In genomic region chr3:194633349-194634004, GRCh38 we compare ENCODE assay signal across 8 cellular contexts. TPM values are rescaled to one million over a fixed set of nuclear protein-coding genes. Genes with fewer than 3 reads are reported as not detected.
DNase-seq lines count a peak whose midpoint lies in the region; ATAC-seq and TF ChIP-seq lines count a peak whose summit lies in the region.

Gene TMEM44 (minus strand): TSS chr3:194633419. CDS start chr3:194633215, 204 bp downstream.

- DNase-seq in CD8-positive, alpha-beta T cell: peak; percentile 21 to 77 (median 63)
- DNase-seq in NCI-H82 (lab: John Stamatoyannopoulos, UW) (peak; percentile 91), endodermal cell (peak; percentile 93)
- peak; percentile 77 for DNase-seq in activated CD8-positive, alpha-beta T cell treated with anti-CD3 and anti-CD28 coated beads, Interleukin-2, amount 10 ng/mL, durations not matched to agents 7 days and 5 days
- DNase-seq in stimulated activated CD8-positive, alpha-beta memory T cell treated with anti-CD3 and anti-CD28 coated beads, Interleukin-4, amount 100 ng/mL, for 1 hour (ENCODE audit: low read depth in 2 of 2, low spot score in 1 of 2): peak; percentile 18 to 22

- peak within 1 kb of the TSS; percentile 52 for H3K27ac Mint-ChIP-seq in CD8-positive, alpha-beta T cell
- peak within 1 kb of the TSS; percentile 77 for H3K27ac Mint-ChIP-seq in activated CD8-positive, alpha-beta T cell treated with anti-CD3 and anti-CD28 coated beads, Interleukin-2, amount 10 ng/mL, durations not matched to agents 7 days and 5 days
- peak within 1 kb of the TSS; percentile 96 for H3K27ac Mint-ChIP-seq in endodermal cell

- peak within 1 kb of the TSS; percentile 90 for H3K4me3 Mint-ChIP-seq in CD8-positive, alpha-beta T cell
- peak within 1 kb of the TSS; percentile 83 for H3K4me3 Mint-ChIP-seq in activated CD8-positive, alpha-beta T cell treated with anti-CD3 and anti-CD28 coated beads, Interleukin-2, amount 10 ng/mL, durations not matched to agents 7 days and 5 days
- peak within 1 kb of the TSS; percentile 80 for H3K4me3 Mint-ChIP-seq in endodermal cell

- intact Hi-C loops in CD8-positive, alpha-beta T cell (cut with DNase I, micrococcal nuclease): loop anchor here in 1 of 2 experiments (1.0 to 2.0 kb wide), 2 partner anchors 39 to 147 kb away; partner anchors contain the start of genes ATP13A3 and LSG1

- POLR2A ChIA-PET in CD8-positive, alpha-beta T cell (lab: Charles Lee): interaction anchor here (0.7 to 2.5 kb wide), 2 partner anchors 39 to 237 kb away, joined by 4 to 6 read pairs; partner anchors contain the start of gene LSG1
- POLR2A ChIA-PET in activated CD8-positive, alpha-beta T cell treated with anti-CD3 and anti-CD28 coated beads, Interleukin-2, amount 10 ng/mL, durations not matched to agents 7 days and 5 days (lab: Charles Lee): interaction anchor here (0.9 to 1.4 kb wide), 4 partner anchors 9 to 50 kb away, joined by 3 to 5 read pairs (median 4); partner anchors contain the start of gene LSG1

- H3K27me3 ChIP-seq in CD8-positive, alpha-beta T cell (ENCODE audit: insufficient read depth, low read length): no peaks in the 10 kb centered on the region
- H3K27me3 ChIP-seq in endodermal cell (ENCODE audit: control insufficient read depth, insufficient read depth, low read length, poor library complexity, severe bottlenecking): no peaks in the 10 kb centered on the region

- H3K9ac ChIP-seq in endodermal cell (ENCODE audit: extremely low read depth, low read length, poor library complexity, severe bottlenecking): peak within 1 kb of the TSS; percentile 56

- H3K9me3 Mint-ChIP-seq in CD8-positive, alpha-beta T cell: no peaks in the 10 kb centered on the region
- H3K9me3 Mint-ChIP-seq in activated CD8-positive, alpha-beta T cell treated with anti-CD3 and anti-CD28 coated beads, Interleukin-2, amount 10 ng/mL, durations not matched to agents 7 days and 5 days (ENCODE audit: insufficient read depth): no peaks in the 10 kb centered on the region
- H3K9me3 Mint-ChIP-seq in endodermal cell: peaks cover 12% of the 10 kb centered on the region

- H3K27me3 Mint-ChIP-seq in CD8-positive, alpha-beta T cell (ENCODE audit: low read depth): no peaks in the 10 kb centered on the region
- no peaks in the 10 kb centered on the region for H3K27me3 Mint-ChIP-seq in activated CD8-positive, alpha-beta T cell treated with anti-CD3 and anti-CD28 coated beads, Interleukin-2, amount 10 ng/mL, durations not matched to agents 7 days and 5 days (ENCODE audit: low read depth)
- H3K27me3 Mint-ChIP-seq in endodermal cell (ENCODE audit: insufficient read depth): no peaks in the 10 kb centered on the region

- peaks cover 9% of the 10 kb centered on the region for H3K4me1 Mint-ChIP-seq in CD8-positive, alpha-beta T cell (ENCODE audit: low read depth)
- peaks cover 16% of the 10 kb centered on the region for H3K4me1 Mint-ChIP-seq in activated CD8-positive, alpha-beta T cell treated with anti-CD3 and anti-CD28 coated beads, Interleukin-2, amount 10 ng/mL, durations not matched to agents 7 days and 5 days (ENCODE audit: low read depth)
- H3K4me1 Mint-ChIP-seq in endodermal cell: peaks cover 13% of the 10 kb centered on the region

- H3K36me3 Mint-ChIP-seq in CD8-positive, alpha-beta T cell: no peaks in the 10 kb centered on the region
- H3K36me3 Mint-ChIP-seq in activated CD8-positive, alpha-beta T cell treated with anti-CD3 and anti-CD28 coated beads, Interleukin-2, amount 10 ng/mL, durations not matched to agents 7 days and 5 days (ENCODE audit: low read depth): peaks cover 11% of the 10 kb centered on the region
- peaks cover 14% of the 10 kb centered on the region for H3K36me3 Mint-ChIP-seq in endodermal cell (ENCODE audit: low read depth)

- CTCF ChIA-PET in CD8-positive, alpha-beta T cell (lab: Charles Lee): interaction anchor here (0.5 to 1.8 kb wide), 5 partner anchors 10 to 629 kb away, joined by 3 to 14 read pairs (median 4); partner anchors contain the start of gene LSG1
- CTCF ChIA-PET in activated CD8-positive, alpha-beta T cell treated with anti-CD3 and anti-CD28 coated beads, Interleukin-2, amount 10 ng/mL, durations not matched to agents 7 days and 5 days (lab: Charles Lee): interaction anchor here (0.6 to 1.5 kb wide), 16 partner anchors 9 to 807 kb away, joined by 3 to 10 read pairs (median 4); partner anchors contain the start of gene LSG1

- peaks cover 7% of the 10 kb centered on the region for H3K4me1 ChIP-seq in CD8-positive, alpha-beta T cell (ENCODE audit: insufficient read depth, low read length)
- H3K4me1 ChIP-seq in endodermal cell (ENCODE audit: control insufficient read depth, insufficient read depth, low read length) (no peaks in the 10 kb centered on the region), mesodermal cell (ENCODE audit: control insufficient read depth, insufficient read depth, low read length, poor library complexity, severe bottlenecking) (no peaks in the 10 kb centered on the region)

- H3K4me3 ChIP-seq in CD8-positive, alpha-beta T cell (ENCODE audit: low read depth, low read length): peak within 1 kb of the TSS; percentile 60
- H3K4me3 ChIP-seq in endodermal cell (ENCODE audit: low read length) (peak within 1 kb of the TSS; percentile 87), mesodermal cell (ENCODE audit: extremely low read depth, insufficient read depth, low read length, poor library complexity, severe bottlenecking) (peak within 1 kb of the TSS; percentile 64)

- peak; percentile 65 for TF ChIP-seq CTCF in CD8-positive, alpha-beta T cell (IDR thresholded peaks at IDR 0.05)
- TF ChIP-seq CTCF in endodermal cell (conservative IDR thresholded peaks at IDR 0.05): peak; percentile 84

- H3K9me3 ChIP-seq in CD8-positive, alpha-beta T cell (ENCODE audit: low read length): no peaks in the 10 kb centered on the region
- peaks cover 24% of the 10 kb centered on the region for H3K9me3 ChIP-seq in endodermal cell (ENCODE audit: control insufficient read depth, low read length)
- peaks cover 22% of the 10 kb centered on the region for H3K9me3 ChIP-seq in mesodermal cell (ENCODE audit: control insufficient read depth, low read length)

- H3K27ac ChIP-seq in CD8-positive, alpha-beta T cell (ENCODE audit: low read depth, low read length): no peak within 1 kb of the TSS
- peak within 1 kb of the TSS; percentile 4 for H3K27ac ChIP-seq in endodermal cell (ENCODE audit: low read depth, low read length)
- peak within 1 kb of the TSS; percentile 80 for H3K27ac ChIP-seq in mesodermal cell (ENCODE audit: low read depth, low read length, severe bottlenecking)

- peak; percentile 83 for ATAC-seq in CD8-positive, alpha-beta T cell
- ATAC-seq in GM19438 (IDR thresholded peaks at IDR 0.05; ENCODE audit: low read depth, unreplicated experiment) (peak; percentile 68), HG03558 (IDR thresholded peaks at IDR 0.05; ENCODE audit: extremely low read depth, unreplicated experiment) (peak; percentile 76)
- peak; percentile 82 for ATAC-seq in activated CD8-positive, alpha-beta T cell treated with anti-CD3 and anti-CD28 coated beads, Interleukin-2, amount 10 ng/mL, durations not matched to agents 7 days and 5 days

- H3K36me3 ChIP-seq in CD8-positive, alpha-beta T cell (ENCODE audit: insufficient read depth, low read length): no peaks in the 10 kb centered on the region
- H3K36me3 ChIP-seq in endodermal cell (ENCODE audit: control insufficient read depth, insufficient read depth, low read length): peaks cover 19% of the 10 kb centered on the region
- H3K36me3 ChIP-seq in mesodermal cell (ENCODE audit: control insufficient read depth, insufficient read depth, low read length): peaks cover 29% of the 10 kb centered on the region

- 0 to 2% methylated on average over 6 to 66 of the region's 66 CpGs for WGBS in endodermal cell (ENCODE audit: insufficient coverage in 1 of 2, insufficient read length in 1 of 2), 2 experiments
- WGBS in mesodermal cell (ENCODE audit: insufficient coverage in 2 of 2), 2 experiments: 0 to 1% methylated on average over 21 to 34 of the region's 66 CpGs

RNA-seq across cellular contexts. Expression of gene TMEM44, which starts in this region (rescaled TPM):
- total RNA-seq in CD8-positive, alpha-beta T cell: 1 to 10 TPM; 1.0 to 2.4 TPM
- total RNA-seq in activated CD8-positive, alpha-beta T cell treated with anti-CD3 and anti-CD28 coated beads, Interleukin-2, amount 10 ng/mL, durations not matched to agents 7 days and 5 days: 1 to 10 TPM; 9.1 to 9.9 TPM
- total RNA-seq in endodermal cell: 10 to 100 TPM; 31.0 to 34.4 TPM
- 18.4 TPM for polyA plus RNA-seq in endodermal cell (2013, experiment 1 of 2)
- 22.1 TPM for polyA plus RNA-seq in endodermal cell (2013, experiment 2 of 2)
- 16.7 TPM for polyA plus RNA-seq in mesodermal cell (2013, experiment 1 of 2)
- 12.4 TPM for polyA plus RNA-seq in mesodermal cell (2013, experiment 2 of 2)

Comparison
In these comparisons a context has a peak if more than half of its experiments do, and no peak if none do; other contexts are left out.
1. DNase-seq: peak in every context shown above with its lines; median percentile 93 in endodermal cell; 91 in NCI-H82; 77 in activated CD8-positive, alpha-beta T cell treated with anti-CD3 and anti-CD28 coated beads, Interleukin-2, amount 10 ng/mL, durations not matched to agents 7 days and 5 days; 63 in CD8-positive, alpha-beta T cell; 20 in stimulated activated CD8-positive, alpha-beta memory T cell treated with anti-CD3 and anti-CD28 coated beads, Interleukin-4, amount 100 ng/mL, for 1 hour.